In genomic region chr1:8302181-8302681, GRCh38 we compare ENCODE assay signal across 1 cellular context.
TF ChIP-seq lines count a peak whose summit lies in the region.

No MANE protein-coding gene starts in this region.

TF ChIP-seq in H1, 55 proteins besides CTCF, POLR2A, EP300 and RAD21:
- no peak for TF ChIP-seq NANOG (IDR thresholded peaks at IDR 0.05; ENCODE audit: insufficient read depth, low read depth, low read length, poor library complexity, severe bottlenecking)
- TF ChIP-seq RNF2 (IDR thresholded peaks at IDR 0.05; ENCODE audit: borderline replicate concordance, low read depth, low read length, missing control alignments, poor library complexity, severe bottlenecking), result no peak
- TF ChIP-seq SRF (IDR thresholded peaks at IDR 0.05; ENCODE audit: low read depth, low read length), result no peak
- TF ChIP-seq E2F6 (IDR thresholded peaks at IDR 0.05), result no peak
- no peak for TF ChIP-seq RXRA (IDR thresholded peaks at IDR 0.05; ENCODE audit: insufficient read depth, low read depth, low read length)
- no peak for TF ChIP-seq CREB1 (IDR thresholded peaks at IDR 0.05)
- TF ChIP-seq KDM5A (IDR thresholded peaks at IDR 0.05; ENCODE audit: low read length), result no peak
- no peak for TF ChIP-seq BCL11A (IDR thresholded peaks at IDR 0.05; ENCODE audit: low read depth in 2 of 2, low read length in 2 of 2)
- TF ChIP-seq KDM1A (IDR thresholded peaks at IDR 0.05; ENCODE audit: borderline replicate concordance, low read length), result no peak
- no peak for TF ChIP-seq TCF12 (IDR thresholded peaks at IDR 0.05; ENCODE audit: low read depth, low read length)
